ENCODE assay signal across 1 cellular context in genomic region chr2:98088261-98088660, GRCh38.
TF ChIP-seq lines count a peak whose summit lies in the region.

No MANE protein-coding gene starts in this region.

TF ChIP-seq in K562, 482 proteins besides CTCF, POLR2A, EP300 and RAD21 (continued from another document):
- TF ChIP-seq, protein P1, sequence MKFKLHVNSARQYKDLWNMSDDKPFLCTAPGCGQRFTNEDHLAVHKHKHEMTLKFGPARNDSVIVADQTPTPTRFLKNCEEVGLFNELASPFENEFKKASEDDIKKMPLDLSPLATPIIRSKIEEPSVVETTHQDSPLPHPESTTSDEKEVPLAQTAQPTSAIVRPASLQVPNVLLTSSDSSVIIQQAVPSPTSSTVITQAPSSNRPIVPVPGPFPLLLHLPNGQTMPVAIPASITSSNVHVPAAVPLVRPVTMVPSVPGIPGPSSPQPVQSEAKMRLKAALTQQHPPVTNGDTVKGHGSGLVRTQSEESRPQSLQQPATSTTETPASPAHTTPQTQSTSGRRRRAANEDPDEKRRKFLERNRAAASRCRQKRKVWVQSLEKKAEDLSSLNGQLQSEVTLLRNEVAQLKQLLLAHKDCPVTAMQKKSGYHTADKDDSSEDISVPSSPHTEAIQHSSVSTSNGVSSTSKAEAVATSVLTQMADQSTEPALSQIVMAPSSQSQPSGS (CRISPR knock-in tag; IDR thresholded peaks at IDR 0.05): no peak
